Comparison of ENCODE assay signal across 13 cellular contexts in the genomic region with DNA sequence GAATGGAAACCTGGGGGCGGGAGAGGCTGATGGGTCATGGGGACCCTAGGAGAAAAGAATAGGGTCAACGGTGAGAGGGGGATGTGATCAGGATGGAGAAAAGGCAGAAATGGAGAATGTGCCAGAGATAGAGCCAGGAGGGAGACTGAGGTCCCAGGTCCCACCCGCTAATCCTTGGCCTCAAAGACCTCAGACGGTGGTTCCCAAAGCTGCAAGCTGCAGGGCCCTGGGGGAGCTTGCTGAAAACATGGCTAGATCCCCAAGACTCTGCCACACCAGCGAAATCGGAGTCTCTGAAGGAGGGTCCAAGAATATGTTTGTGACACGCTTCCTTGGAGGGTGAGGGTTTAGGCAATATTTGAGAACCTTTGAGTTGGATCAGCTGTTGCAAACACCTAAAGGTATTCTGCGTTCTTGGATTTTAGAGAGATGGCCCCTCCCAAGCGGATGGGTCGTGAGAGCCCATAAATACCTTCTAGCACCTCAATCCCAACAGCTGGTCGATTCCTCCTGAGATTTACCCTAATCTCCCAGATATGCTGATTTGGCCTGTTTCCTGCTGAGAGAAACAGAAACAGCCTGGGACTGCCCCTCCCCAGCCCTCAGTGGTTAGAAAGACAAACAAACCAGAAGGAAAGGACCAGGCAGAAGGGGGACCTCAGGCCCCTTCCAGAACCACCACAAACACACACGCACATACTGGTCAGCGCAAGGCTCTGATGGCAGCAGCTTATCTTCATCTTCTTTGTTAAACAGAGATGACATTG. TPM values are rescaled to one million over a fixed set of nuclear protein-coding genes. Genes with fewer than 3 reads are reported as not detected.
DNase-seq lines count a peak whose midpoint lies in the region; ATAC-seq and TF ChIP-seq lines count a peak whose summit lies in the region.
"Had no signal": no experiment of that assay in that cellular context is flagged by ENCODE, and none has a peak within 500 bp of the region (broad histone marks: within the 10 kb centered on the region; RNA-seq: fewer than 3 reads in every experiment).

No MANE protein-coding gene starts in this region.

- H3K27ac ChIP-seq in HUES64 (ENCODE audit: low read depth, low read length): no peak overlapping the region
- no peak overlapping the region for H3K27ac ChIP-seq in naive thymus-derived CD4-positive, alpha-beta T cell (ENCODE audit: low read depth, low read length)
- H3K27ac ChIP-seq: PC-9 had no signal

- intact Hi-C loops in naive thymus-derived CD4-positive, alpha-beta T cell (cut with micrococcal nuclease): loop anchor here (1.0 to 5.0 kb wide), 3 partner anchors 21 to 227 kb away; no protein-coding TSS in a partner anchor

- H3K4me3 Mint-ChIP-seq in brain: peak overlapping the region in 4 of 5 experiments; percentile 26 to 73 (median 70)
- H3K4me3 Mint-ChIP-seq in naive thymus-derived CD4-positive, alpha-beta T cell: peak overlapping the region; percentile 2 to 77 (median 62)

- H3K4me1 Mint-ChIP-seq in brain: peaks cover 52% of the 10 kb centered on the region
- peaks cover 0 to 39% (median 15%) of the 10 kb centered on the region in 7 donors for H3K4me1 Mint-ChIP-seq in naive thymus-derived CD4-positive, alpha-beta T cell

- 37% methylated on average over 13 of the region's 13 CpGs for WGBS in HUES64

- no peak for TF ChIP-seq CTCF in brain (conservative IDR thresholded peaks at IDR 0.05)
- TF ChIP-seq CTCF in BE2C (IDR thresholded peaks at IDR 0.05; ENCODE audit: low read depth, low read length): no peak

- H3K36me3 ChIP-seq in HUES64 (ENCODE audit: insufficient read depth, low read length) (no peaks in the 10 kb centered on the region), BE2C (no peaks in the 10 kb centered on the region)
- H3K36me3 ChIP-seq in naive thymus-derived CD4-positive, alpha-beta T cell (ENCODE audit: control insufficient read depth in 2 of 3, insufficient read depth in 3 of 3, low read length in 3 of 3): peaks cover 0 to 7% (median 0%) of the 10 kb centered on the region in 3 experiments
- H3K36me3 ChIP-seq: transverse colon had no signal

- ATAC-seq in naive thymus-derived CD4-positive, alpha-beta T cell: no peak
- no peak for ATAC-seq in SK-N-SH treated with all-trans-retinoic acid at 6 μM for 48 hours

- no peak overlapping the region for H3K9ac ChIP-seq in HUES64 (ENCODE audit: low read depth, low read length)

- POLR2A ChIA-PET in naive thymus-derived CD4-positive, alpha-beta T cell (lab: Charles Lee): no interaction called here

- peak; percentile 78 for DNase-seq in ELF-1 (ENCODE audit: low read depth, low spot score)
- no peak for DNase-seq in naive thymus-derived CD4-positive, alpha-beta T cell
- no peak for DNase-seq in NCI-H345 treated with DMSO at 0.1 percent for 48 hours (lab: John Stamatoyannopoulos, UW; ENCODE audit: unreplicated experiment)
- no peak for DNase-seq in A172 (ENCODE audit: low spot score)
- DNase-seq in BE2C: no peak
- DNase-seq: cortex of kidney, PC-9 had no signal

- peaks cover 0 to 3% (median 0%) of the 10 kb centered on the region in 5 experiments for H3K9me3 Mint-ChIP-seq in brain
- H3K9me3 Mint-ChIP-seq in naive thymus-derived CD4-positive, alpha-beta T cell: peaks cover 0 to 3% (median 0%) of the 10 kb centered on the region in 11 donors

- CTCF ChIA-PET in naive thymus-derived CD4-positive, alpha-beta T cell (lab: Charles Lee): interaction anchor here (0.6 to 2.9 kb wide), 4 partner anchors 10 to 129 kb away, joined by 3 to 7 read pairs (median 4); no protein-coding TSS in a partner anchor

- H3K4me1 ChIP-seq in HUES64 (ENCODE audit: insufficient read depth, low read length): peaks cover 29% of the 10 kb centered on the region
- peaks cover under 1 to 6% of the 10 kb centered on the region in 2 donors for H3K4me1 ChIP-seq in naive thymus-derived CD4-positive, alpha-beta T cell (ENCODE audit: control insufficient read depth in 2 of 2, insufficient read depth in 2 of 2, low read length in 2 of 2)
- H3K4me1 ChIP-seq in BE2C: no peaks in the 10 kb centered on the region; the same call in 1 of the 2 replicates

- H3K27me3 Mint-ChIP-seq in brain: peaks cover 8% of the 10 kb centered on the region
- peaks cover 6 to 49% (median 11%) of the 10 kb centered on the region in 5 donors for H3K27me3 Mint-ChIP-seq in naive thymus-derived CD4-positive, alpha-beta T cell

- peaks cover 63% of the 10 kb centered on the region for H3K27me3 ChIP-seq in HUES64 (ENCODE audit: insufficient read depth, low read length)
- peaks cover 0 to 11% of the 10 kb centered on the region in 2 donors for H3K27me3 ChIP-seq in naive thymus-derived CD4-positive, alpha-beta T cell (ENCODE audit: control insufficient read depth in 2 of 2, insufficient read depth in 2 of 2, low read length in 2 of 2)
- H3K27me3 ChIP-seq in BE2C: no peaks in the 10 kb centered on the region

- H3K4me3 ChIP-seq in HUES64 (ENCODE audit: low read length) (peak overlapping the region; percentile 52; the same call in 1 of the 2 replicates), BE2C (ENCODE audit: low read depth, low read length) (no peak overlapping the region)
- no peak overlapping the region for H3K4me3 ChIP-seq in naive thymus-derived CD4-positive, alpha-beta T cell (ENCODE audit: low read length)

- H3K27ac Mint-ChIP-seq in brain: peak overlapping the region in 3 of 5 experiments; percentile 44 to 72 (median 47)
- no peak overlapping the region for H3K27ac Mint-ChIP-seq in naive thymus-derived CD4-positive, alpha-beta T cell

- H3K9me3 ChIP-seq in HUES64 (ENCODE audit: insufficient read depth, low read depth, low read length): no peaks in the 10 kb centered on the region
- H3K9me3 ChIP-seq in naive thymus-derived CD4-positive, alpha-beta T cell (ENCODE audit: control insufficient read depth in 2 of 3, low read length in 3 of 3): no peaks in the 10 kb centered on the region
- H3K9me3 ChIP-seq in BE2C: no peaks in the 10 kb centered on the region
- H3K9me3 ChIP-seq: transverse colon had no signal

- no peaks in the 10 kb centered on the region for H3K36me3 Mint-ChIP-seq in brain
- no peaks in the 10 kb centered on the region for H3K36me3 Mint-ChIP-seq in naive thymus-derived CD4-positive, alpha-beta T cell

TF ChIP-seq in SK-N-SH treated with all-trans-retinoic acid at 6 μM for 48 hours, 23 proteins besides CTCF, POLR2A, EP300 and RAD21 (continues in another document):
- TF ChIP-seq PPARA (CRISPR knock-in tag; IDR thresholded peaks at IDR 0.05; ENCODE audit: borderline replicate concordance) (no peak), ZNF8 (CRISPR knock-in tag; IDR thresholded peaks at IDR 0.05) (no peak), GLIS3 (CRISPR knock-in tag; IDR thresholded peaks at IDR 0.05) (no peak), ZNF565 (CRISPR knock-in tag; conservative IDR thresholded peaks at IDR 0.05; ENCODE audit: low read depth) (no peak), CSRNP3 (CRISPR knock-in tag; IDR thresholded peaks at IDR 0.05) (no peak), CSDC2 (CRISPR knock-in tag; IDR thresholded peaks at IDR 0.05) (no peak)

RNA-seq across cellular contexts. Expression of gene C1orf232, which starts 3.5 kb away (rescaled TPM):
- not detected for polyA plus RNA-seq in HUES64 (2013, experiment 1 of 2)
- not detected for polyA plus RNA-seq in HUES64 (2013, experiment 2 of 2)
- not detected for polyA plus RNA-seq in brain (ENCODE audit: insufficient read depth, low read depth, low replicate concordance)
- not detected for total RNA-seq in naive thymus-derived CD4-positive, alpha-beta T cell
- not detected for polyA plus RNA-seq in naive thymus-derived CD4-positive, alpha-beta T cell
- not detected in 2 replicates for total RNA-seq in A172 (2014; rRNA removed; shearing (Covaris generic))
- polyA plus RNA-seq in BE2C (2012; ENCODE audit: insufficient read depth, insufficient read length, low read depth): not detected
- total RNA-seq: activated CD8-positive, alpha-beta memory T cell treated with anti-CD3 and anti-CD28 coated beads for 36 hours; PC-9; T-helper 2 cell treated with Interferon-gamma antibody and Interleukin-4, amounts not matched to agents 100 ng/mL and 5 ng/mL, for 36 hours; transverse colon had no signal

RNA-seq across cellular contexts. Expression of gene ZNF593, which starts 4.4 kb away (rescaled TPM):
- 31.0 TPM for polyA plus RNA-seq in HUES64 (2013, experiment 1 of 2)
- polyA plus RNA-seq in HUES64 (2013, experiment 2 of 2): 30.1 TPM
- polyA plus RNA-seq in brain (ENCODE audit: insufficient read depth, low read depth, low replicate concordance): 26.6 TPM
- 10 to 100 TPM in 2 of 5 experiments, 1 to 10 TPM in 3; 7.8 to 36.3 (median 9.6) TPM for total RNA-seq in naive thymus-derived CD4-positive, alpha-beta T cell
- 10 to 100 TPM; 22.2 to 25.3 TPM for polyA plus RNA-seq in naive thymus-derived CD4-positive, alpha-beta T cell
- total RNA-seq in A172 (2014; rRNA removed; shearing (Covaris generic)): 12.9 and 18.1 TPM in 2 replicates
- polyA plus RNA-seq in BE2C (2012; ENCODE audit: insufficient read depth, insufficient read length, low read depth): 226 TPM

RNA-seq across cellular contexts. Expression of gene ZNF593OS, which starts 6.3 kb away (rescaled TPM):
- polyA plus RNA-seq in HUES64 (2013, experiment 1 of 2): not detected
- polyA plus RNA-seq in HUES64 (2013, experiment 2 of 2): not detected
- polyA plus RNA-seq in brain (ENCODE audit: insufficient read depth, low read depth, low replicate concordance): not detected
- not detected for total RNA-seq in naive thymus-derived CD4-positive, alpha-beta T cell
- under 1 TPM in 1 of 2 donors, not detected in 1; 0.97 TPM for polyA plus RNA-seq in naive thymus-derived CD4-positive, alpha-beta T cell
- total RNA-seq in A172 (2014; rRNA removed; shearing (Covaris generic)): not detected in 2 replicates
- polyA plus RNA-seq in BE2C (2012; ENCODE audit: insufficient read depth, insufficient read length, low read depth): 4.0 TPM
- total RNA-seq: activated CD8-positive, alpha-beta memory T cell treated with anti-CD3 and anti-CD28 coated beads for 36 hours; PC-9; T-helper 2 cell treated with Interferon-gamma antibody and Interleukin-4, amounts not matched to agents 100 ng/mL and 5 ng/mL, for 36 hours; transverse colon had no signal

RNA-seq across cellular contexts. Expression of gene FAM110D, which starts 6.4 kb away (rescaled TPM):
- polyA plus RNA-seq in HUES64 (2013, experiment 1 of 2): 0.75 TPM
- polyA plus RNA-seq in HUES64 (2013, experiment 2 of 2): 1.0 TPM
- polyA plus RNA-seq in brain (ENCODE audit: insufficient read depth, low read depth, low replicate concordance): 1.2 TPM
- not detected for total RNA-seq in naive thymus-derived CD4-positive, alpha-beta T cell
- polyA plus RNA-seq in naive thymus-derived CD4-positive, alpha-beta T cell: not detected
- 0.62 TPM in 1 of 2 replicates, not detected in the other for total RNA-seq in A172 (2014; rRNA removed; shearing (Covaris generic))
- polyA plus RNA-seq in BE2C (2012; ENCODE audit: insufficient read depth, insufficient read length, low read depth): 1.7 TPM
- total RNA-seq: activated CD8-positive, alpha-beta memory T cell treated with anti-CD3 and anti-CD28 coated beads for 36 hours; PC-9; T-helper 2 cell treated with Interferon-gamma antibody and Interleukin-4, amounts not matched to agents 100 ng/mL and 5 ng/mL, for 36 hours had no signal

RNA-seq across cellular contexts. Expression of gene CNKSR1, which starts 12.0 kb away (rescaled TPM):
- 4.5 TPM for polyA plus RNA-seq in HUES64 (2013, experiment 1 of 2)
- polyA plus RNA-seq in HUES64 (2013, experiment 2 of 2): 6.7 TPM
- polyA plus RNA-seq in brain (ENCODE audit: insufficient read depth, low read depth, low replicate concordance): 0.70 TPM
- 1 to 10 TPM; 2.4 to 7.5 (median 4.6) TPM for total RNA-seq in naive thymus-derived CD4-positive, alpha-beta T cell
- polyA plus RNA-seq in naive thymus-derived CD4-positive, alpha-beta T cell: 1 to 10 TPM in 1 of 2 donors, under 1 TPM in 1; 0.63 to 1.4 TPM
- not detected in 2 replicates for total RNA-seq in A172 (2014; rRNA removed; shearing (Covaris generic))
- polyA plus RNA-seq in BE2C (2012; ENCODE audit: insufficient read depth, insufficient read length, low read depth): 0.36 TPM

Comparison
In these comparisons a context has a peak if more than half of its experiments do, and no peak if none do; other contexts are left out.
1. H3K27ac Mint-ChIP-seq: peak in brain (3 of 5); none in naive thymus-derived CD4-positive, alpha-beta T cell (0 of 9).